In genomic region chr1:154171880-154172279, GRCh38 we compare ENCODE assay signal across 21 cellular contexts. TPM values are rescaled to one million over a fixed set of nuclear protein-coding genes. Genes with fewer than 3 reads are reported as not detected.
A peak's percentile ranks its signal among the peaks of the same experiment; 100 is the strongest.
DNase-seq lines count a peak whose midpoint lies in the region; ATAC-seq and FAIRE-seq lines count a peak whose summit lies in the region.
"Had no signal": no experiment of that assay in that cellular context is flagged by ENCODE, and none has a peak within 500 bp of the region (broad histone marks: within the 10 kb centered on the region; RNA-seq: fewer than 3 reads in every experiment).

No MANE protein-coding gene starts in this region.

- no peaks in the 10 kb centered on the region for H3K79me2 ChIP-seq in trophoblast cell (ENCODE audit: control insufficient read depth, insufficient read depth, low read length, poor library complexity)

- H3K4ac ChIP-seq in trophoblast cell (ENCODE audit: low read depth, low read length) = no peak overlapping the region

- no peak for ATAC-seq in stimulated activated memory B cell treated with anti-CD40 and anti-IgM and Interleukin-4, amounts not matched to agents 10 μg/mL and 1 μg/mL and 100 μg/mL, for 72 hours
- ATAC-seq in GM18498 (IDR thresholded peaks at IDR 0.05; ENCODE audit: unreplicated experiment) = no peak
- ATAC-seq: Right ventricle myocardium inferior had no signal

- no peak overlapping the region for H2BK5ac ChIP-seq in trophoblast cell (ENCODE audit: low read depth, low read length, poor library complexity)

- CTCF ChIA-PET in activated naive CD4-positive, alpha-beta T cell treated with anti-CD3 and anti-CD28 coated beads for 36 hours (lab: Charles Lee) = interaction anchor here (0.5 to 1.5 kb wide), 2 partner anchors 27 to 108 kb away, joined by 3 read pairs; no protein-coding TSS in a partner anchor

- H3K4me3 Mint-ChIP-seq in activated naive CD4-positive, alpha-beta T cell treated with anti-CD3 and anti-CD28 coated beads for 36 hours = no peak overlapping the region
- no peak overlapping the region for H3K4me3 Mint-ChIP-seq in activated T-helper 1 cell treated with anti-CD3 and anti-CD28 coated beads, Interleukin-12 subunit alpha, Interleukin-12 subunit beta, Interleukin-2, Interleukin-4 antibody, amounts not matched to agents 30 ng/mL and 10 ng/mL and 1 ng/mL, durations not matched to agents 14 hours and 24 hours and 36 hours
- H3K4me3 Mint-ChIP-seq in stimulated activated memory B cell treated with anti-CD40 and anti-IgM and Interleukin-4, amounts not matched to agents 10 μg/mL and 1 μg/mL and 100 μg/mL, for 72 hours = no peak overlapping the region
- H3K4me3 Mint-ChIP-seq: brain, neural progenitor cell had no signal

- no CpG with 5 or more reads among the region's 5 CpGs for WGBS in trophoblast cell (ENCODE audit: extremely low coverage, insufficient coverage, insufficient read length)

- H2AK5ac ChIP-seq in trophoblast cell (ENCODE audit: low read length) = no peak overlapping the region

- no peak overlapping the region for H3K23ac ChIP-seq in trophoblast cell (ENCODE audit: low read length)

- peaks cover 66% of the 10 kb centered on the region for H3K36me3 Mint-ChIP-seq in activated naive CD4-positive, alpha-beta T cell treated with anti-CD3 and anti-CD28 coated beads for 36 hours (ENCODE audit: low read depth)
- peaks cover 61% of the 10 kb centered on the region for H3K36me3 Mint-ChIP-seq in activated T-helper 1 cell treated with anti-CD3 and anti-CD28 coated beads, Interleukin-12 subunit alpha, Interleukin-12 subunit beta, Interleukin-2, Interleukin-4 antibody, amounts not matched to agents 30 ng/mL and 10 ng/mL and 1 ng/mL, durations not matched to agents 14 hours and 24 hours and 36 hours (ENCODE audit: low read depth)
- H3K36me3 Mint-ChIP-seq in stimulated activated memory B cell treated with anti-CD40 and anti-IgM and Interleukin-4, amounts not matched to agents 10 μg/mL and 1 μg/mL and 100 μg/mL, for 72 hours = peaks cover 79% of the 10 kb centered on the region

- H3K36me3 ChIP-seq in trophoblast cell (ENCODE audit: control insufficient read depth in 1 of 2, insufficient read depth in 2 of 2, low read length in 2 of 2) = peaks cover 38 to 76% of the 10 kb centered on the region in 2 experiments

- H3K27me3 Mint-ChIP-seq in activated naive CD4-positive, alpha-beta T cell treated with anti-CD3 and anti-CD28 coated beads for 36 hours (ENCODE audit: low read depth) = no peaks in the 10 kb centered on the region
- H3K27me3 Mint-ChIP-seq in activated T-helper 1 cell treated with anti-CD3 and anti-CD28 coated beads, Interleukin-12 subunit alpha, Interleukin-12 subunit beta, Interleukin-2, Interleukin-4 antibody, amounts not matched to agents 30 ng/mL and 10 ng/mL and 1 ng/mL, durations not matched to agents 14 hours and 24 hours and 36 hours (ENCODE audit: insufficient read depth) = no peaks in the 10 kb centered on the region
- no peaks in the 10 kb centered on the region for H3K27me3 Mint-ChIP-seq in stimulated activated memory B cell treated with anti-CD40 and anti-IgM and Interleukin-4, amounts not matched to agents 10 μg/mL and 1 μg/mL and 100 μg/mL, for 72 hours
- H3K27me3 Mint-ChIP-seq: brain had no signal

- H3K9me3 Mint-ChIP-seq in activated naive CD4-positive, alpha-beta T cell treated with anti-CD3 and anti-CD28 coated beads for 36 hours = no peaks in the 10 kb centered on the region
- H3K9me3 Mint-ChIP-seq in activated T-helper 1 cell treated with anti-CD3 and anti-CD28 coated beads, Interleukin-12 subunit alpha, Interleukin-12 subunit beta, Interleukin-2, Interleukin-4 antibody, amounts not matched to agents 30 ng/mL and 10 ng/mL and 1 ng/mL, durations not matched to agents 14 hours and 24 hours and 36 hours = no peaks in the 10 kb centered on the region
- H3K9me3 Mint-ChIP-seq in stimulated activated memory B cell treated with anti-CD40 and anti-IgM and Interleukin-4, amounts not matched to agents 10 μg/mL and 1 μg/mL and 100 μg/mL, for 72 hours = no peaks in the 10 kb centered on the region
- H3K9me3 Mint-ChIP-seq: brain, neural progenitor cell had no signal

- peaks cover 0 to 3% of the 10 kb centered on the region in 2 experiments for H3K4me1 ChIP-seq in trophoblast cell (ENCODE audit: control insufficient read depth in 1 of 2, insufficient read depth in 2 of 2, low read length in 2 of 2)
- H3K4me1 ChIP-seq: neural progenitor cell had no signal

- H3K14ac ChIP-seq in trophoblast cell (ENCODE audit: low read length) = no peak overlapping the region

- no peak overlapping the region for H2BK120ac ChIP-seq in trophoblast cell (ENCODE audit: insufficient read depth, low read length, poor library complexity)

- H4K91ac ChIP-seq in trophoblast cell (ENCODE audit: low read depth, low read length) = no peak overlapping the region

- no peak for DNase-seq in activated naive CD4-positive, alpha-beta T cell treated with anti-CD3 and anti-CD28 coated beads for 36 hours
- no peak for DNase-seq in activated naive CD4-positive, alpha-beta T cell treated with anti-CD3 and anti-CD28 coated beads, Interleukin-2, amount 50 U/mL, for 16 hours
- DNase-seq in activated T-helper 1 cell treated with anti-CD3 and anti-CD28 coated beads, Interleukin-12 subunit alpha, Interleukin-12 subunit beta, Interleukin-2, Interleukin-4 antibody, amounts not matched to agents 30 ng/mL and 10 ng/mL and 1 ng/mL, durations not matched to agents 14 hours and 24 hours and 36 hours (ENCODE audit: low spot score) = no peak
- no peak for DNase-seq in D341Med (ENCODE audit: low spot score)
- no peak for DNase-seq in trophoblast cell
- DNase-seq: activated CD4-positive, alpha-beta T cell treated with anti-CD3 and anti-CD28 coated beads, Interleukin-2, amount 50 U/mL, for 48 hours; activated effector memory CD4-positive, alpha-beta T cell treated with anti-CD3 and anti-CD28 coated beads, Interleukin-2, amount 50 U/mL, for 16 hours; HCEC 1CT; NCI-H146; NCI-H2171 treated with DMSO at 0.1 percent for 48 hours had no signal

- no peak overlapping the region for H3K18ac ChIP-seq in trophoblast cell (ENCODE audit: low read length)

- no peak overlapping the region for H2BK12ac ChIP-seq in trophoblast cell (ENCODE audit: low read length)

- H3K27me3 ChIP-seq in trophoblast cell (ENCODE audit: insufficient read depth, low read length) = no peaks in the 10 kb centered on the region
- H3K27me3 ChIP-seq: neural progenitor cell had no signal

- H3K9me3 ChIP-seq in trophoblast cell (ENCODE audit: insufficient read depth, low read depth, low read length) = no peaks in the 10 kb centered on the region

- H2AFZ ChIP-seq in trophoblast cell (ENCODE audit: insufficient read depth, low read length, poor library complexity) = no peak overlapping the region
- H2AFZ ChIP-seq: neural progenitor cell had no signal

- no peak overlapping the region for H3K4me2 ChIP-seq in trophoblast cell (ENCODE audit: low read length)
- H3K4me2 ChIP-seq: neural progenitor cell had no signal

- H3K27ac ChIP-seq in trophoblast cell (ENCODE audit: low read depth, low read length) = no peak overlapping the region
- H3K27ac ChIP-seq: neural progenitor cell had no signal

- FAIRE-seq in islet of Langerhans (lab: Jason Lieb, UNC) = peak; percentile 94
- FAIRE-seq: colon, endothelial cell of umbilical vein had no signal

- H4K8ac ChIP-seq in trophoblast cell (ENCODE audit: low read depth, low read length) = no peak overlapping the region

- no peak overlapping the region for H4K12ac ChIP-seq in trophoblast cell (ENCODE audit: low read depth, low read length)

- H3K79me1 ChIP-seq in trophoblast cell (ENCODE audit: low read length) = no peaks in the 10 kb centered on the region

- no peak overlapping the region for H3K4me3 ChIP-seq in trophoblast cell (ENCODE audit: low read depth, low read length)
- H3K4me3 ChIP-seq: neural progenitor cell had no signal

- H3K27ac Mint-ChIP-seq in activated naive CD4-positive, alpha-beta T cell treated with anti-CD3 and anti-CD28 coated beads for 36 hours = peak overlapping the region; percentile 62
- H3K27ac Mint-ChIP-seq in activated T-helper 1 cell treated with anti-CD3 and anti-CD28 coated beads, Interleukin-12 subunit alpha, Interleukin-12 subunit beta, Interleukin-2, Interleukin-4 antibody, amounts not matched to agents 30 ng/mL and 10 ng/mL and 1 ng/mL, durations not matched to agents 14 hours and 24 hours and 36 hours = peak overlapping the region; percentile 87
- peak overlapping the region; percentile 46 for H3K27ac Mint-ChIP-seq in stimulated activated memory B cell treated with anti-CD40 and anti-IgM and Interleukin-4, amounts not matched to agents 10 μg/mL and 1 μg/mL and 100 μg/mL, for 72 hours
- H3K27ac Mint-ChIP-seq: neural progenitor cell had no signal

- H3K9ac ChIP-seq in trophoblast cell (ENCODE audit: low read length) = no peak overlapping the region
- H3K9ac ChIP-seq: neural progenitor cell had no signal

- H3K4me1 Mint-ChIP-seq in activated naive CD4-positive, alpha-beta T cell treated with anti-CD3 and anti-CD28 coated beads for 36 hours (ENCODE audit: low read depth) = peaks cover 56% of the 10 kb centered on the region
- peaks cover 55% of the 10 kb centered on the region for H3K4me1 Mint-ChIP-seq in activated T-helper 1 cell treated with anti-CD3 and anti-CD28 coated beads, Interleukin-12 subunit alpha, Interleukin-12 subunit beta, Interleukin-2, Interleukin-4 antibody, amounts not matched to agents 30 ng/mL and 10 ng/mL and 1 ng/mL, durations not matched to agents 14 hours and 24 hours and 36 hours (ENCODE audit: low read depth)
- peaks cover 49% of the 10 kb centered on the region for H3K4me1 Mint-ChIP-seq in stimulated activated memory B cell treated with anti-CD40 and anti-IgM and Interleukin-4, amounts not matched to agents 10 μg/mL and 1 μg/mL and 100 μg/mL, for 72 hours
- H3K4me1 Mint-ChIP-seq: neural progenitor cell had no signal

- intact Hi-C loops in activated naive CD4-positive, alpha-beta T cell treated with anti-CD3 and anti-CD28 coated beads for 36 hours (cut with micrococcal nuclease) = loop anchor here (1.0 kb wide), 1 partner anchor 10 kb away; no protein-coding TSS in a partner anchor
- intact Hi-C loops in activated T-helper 1 cell treated with anti-CD3 and anti-CD28 coated beads, Interleukin-12 subunit alpha, Interleukin-12 subunit beta, Interleukin-2, Interleukin-4 antibody, amounts not matched to agents 30 ng/mL and 10 ng/mL and 1 ng/mL, durations not matched to agents 14 hours and 24 hours and 36 hours (cut with micrococcal nuclease) = loop anchor here (1.0 to 2.0 kb wide), 4 partner anchors 10 to 501 kb away; partner anchors contain the start of genes ILF2 and RPS27

RNA-seq across cellular contexts. Expression of gene NUP210L, which starts 17.0 kb away (rescaled TPM):
- total RNA-seq in activated naive CD4-positive, alpha-beta T cell treated with anti-CD3 and anti-CD28 coated beads for 36 hours = under 1 TPM; 0.02 to 0.05 TPM
- 0.12 TPM in 1 of 2 replicates, not detected in the other for total RNA-seq in activated T-helper 1 cell treated with anti-CD3 and anti-CD28 coated beads, Interleukin-12 subunit alpha, Interleukin-12 subunit beta, Interleukin-2, Interleukin-4 antibody, amounts not matched to agents 30 ng/mL and 10 ng/mL and 1 ng/mL, durations not matched to agents 14 hours and 24 hours and 36 hours
- 0.01 and 0.03 TPM in 2 replicates for polyA plus RNA-seq in trophoblast cell (2013)
- total RNA-seq: kidney epithelial cell, mesenteric fat pad had no signal

RNA-seq across cellular contexts. Expression of gene TPM3, which starts 20.0 kb away (rescaled TPM):
- total RNA-seq in activated naive CD4-positive, alpha-beta T cell treated with anti-CD3 and anti-CD28 coated beads for 36 hours = 100 to 1,000 TPM; 587 to 611 TPM
- total RNA-seq in activated T-helper 1 cell treated with anti-CD3 and anti-CD28 coated beads, Interleukin-12 subunit alpha, Interleukin-12 subunit beta, Interleukin-2, Interleukin-4 antibody, amounts not matched to agents 30 ng/mL and 10 ng/mL and 1 ng/mL, durations not matched to agents 14 hours and 24 hours and 36 hours = 665 and 668 TPM in 2 replicates
- polyA plus RNA-seq in trophoblast cell (2013) = 374 and 377 TPM in 2 replicates

RNA-seq across cellular contexts. Expression of gene CFAP141, which starts 34.3 kb away (rescaled TPM):
- not detected for total RNA-seq in activated naive CD4-positive, alpha-beta T cell treated with anti-CD3 and anti-CD28 coated beads for 36 hours
- total RNA-seq in activated T-helper 1 cell treated with anti-CD3 and anti-CD28 coated beads, Interleukin-12 subunit alpha, Interleukin-12 subunit beta, Interleukin-2, Interleukin-4 antibody, amounts not matched to agents 30 ng/mL and 10 ng/mL and 1 ng/mL, durations not matched to agents 14 hours and 24 hours and 36 hours = not detected in 2 replicates
- not detected in 2 replicates for polyA plus RNA-seq in trophoblast cell (2013)
- total RNA-seq: endothelial cell of umbilical vein, kidney epithelial cell, mesenteric fat pad, Right ventricle myocardium inferior, temporal lobe had no signal
- polyA plus RNA-seq: endothelial cell of umbilical vein had no signal

RNA-seq across cellular contexts. Expression of gene UBAP2L, which starts 48.9 kb away (rescaled TPM):
- 100 to 1,000 TPM; 154 to 164 TPM for total RNA-seq in activated naive CD4-positive, alpha-beta T cell treated with anti-CD3 and anti-CD28 coated beads for 36 hours
- 258 and 284 TPM in 2 replicates for total RNA-seq in activated T-helper 1 cell treated with anti-CD3 and anti-CD28 coated beads, Interleukin-12 subunit alpha, Interleukin-12 subunit beta, Interleukin-2, Interleukin-4 antibody, amounts not matched to agents 30 ng/mL and 10 ng/mL and 1 ng/mL, durations not matched to agents 14 hours and 24 hours and 36 hours
- 162 and 163 TPM in 2 replicates for polyA plus RNA-seq in trophoblast cell (2013)
